Comparison of ENCODE assay signal across 8 cellular contexts in the genomic region with DNA sequence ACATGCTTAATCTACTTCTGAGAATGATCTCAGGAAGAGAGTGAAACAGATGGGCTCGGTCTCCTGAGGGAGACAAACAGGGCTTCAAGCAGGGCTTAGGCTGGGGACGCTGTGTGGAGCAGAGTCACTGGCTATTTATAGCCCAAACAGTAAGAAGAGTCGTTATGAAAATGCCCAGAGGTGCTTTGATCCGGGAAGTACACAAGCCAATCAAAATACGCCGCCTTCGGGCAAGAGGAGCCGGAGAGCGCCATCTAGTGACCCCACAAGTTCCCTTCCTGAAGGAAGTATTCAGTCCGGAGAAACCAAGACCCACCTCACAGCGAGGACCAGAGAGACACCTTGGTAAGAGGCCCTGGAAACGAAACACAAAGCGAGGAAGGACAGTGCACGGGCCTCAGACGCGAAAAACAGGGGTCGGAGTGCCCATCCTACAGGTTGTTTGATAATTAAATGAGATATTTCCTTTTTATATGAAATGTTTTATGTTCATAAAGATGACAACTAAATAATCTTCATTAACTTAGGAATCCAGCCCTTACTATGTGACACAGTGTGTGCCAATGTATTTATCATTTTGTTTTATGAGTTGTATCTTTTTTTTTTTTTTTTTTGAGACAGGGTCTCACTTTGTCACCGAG. TPM values are rescaled to one million over a fixed set of nuclear protein-coding genes. Genes with fewer than 3 reads are reported as not detected.
DNase-seq lines count a peak whose midpoint lies in the region; ATAC-seq and TF ChIP-seq lines count a peak whose summit lies in the region.

No MANE protein-coding gene starts in this region.

- H2AK5ac ChIP-seq in mesendoderm (ENCODE audit: low read length): no peak overlapping the region

- H3K4me2 ChIP-seq in mesendoderm (ENCODE audit: low read length): no peak overlapping the region

- H4K5ac ChIP-seq in mesendoderm (ENCODE audit: low read length): no peak overlapping the region

- no peaks in the 10 kb centered on the region for H3K36me3 ChIP-seq in mesendoderm (ENCODE audit: control insufficient read depth, insufficient read depth, low read length)

- H2BK120ac ChIP-seq in mesendoderm (ENCODE audit: low read depth, low read length): no peak overlapping the region

- DNase-seq in COLO668 (lab: John Stamatoyannopoulos, UW; ENCODE audit: unreplicated experiment) (peak; percentile 89), HL-60 (ENCODE audit: low read depth in 1 of 2, low spot score in 1 of 2) (peak; percentile 41 to 61), NCI-H82 treated with DMSO at 0.1 percent for 48 hours (lab: John Stamatoyannopoulos, UW; ENCODE audit: unreplicated experiment) (peak; percentile 86), ecto neural progenitor cell (ENCODE audit: low spot score) (peak; percentile 78), mesendoderm (peak; percentile 91)
- DNase-seq in activated CD4-positive, alpha-beta T cell treated with anti-CD3 and anti-CD28 coated beads, Interleukin-2, amount 50 U/mL, for 48 hours: peak; percentile 80 to 88
- DNase-seq in stimulated activated CD8-positive, alpha-beta memory T cell treated with anti-CD3 and anti-CD28 coated beads, Interleukin-12 subunit alpha, Interleukin-12 subunit beta, amount 100 ng/mL, for 4 hours (ENCODE audit: low read depth): peak; percentile 49

- peak; percentile 89 for ATAC-seq in GM19468 (IDR thresholded peaks at IDR 0.05; ENCODE audit: extremely low read depth, unreplicated experiment)

- H3K4me3 ChIP-seq in HL-60 (replicated peaks; ENCODE audit: insufficient read depth, low read length) (no peak overlapping the region), mesendoderm (ENCODE audit: low read length) (no peak overlapping the region)

- no peak overlapping the region for H3K27ac ChIP-seq in HL-60 (replicated peaks)
- H3K27ac ChIP-seq in mesendoderm (ENCODE audit: low read depth, low read length): no peak overlapping the region

- TF ChIP-seq CTCF in HL-60 (IDR thresholded peaks at IDR 0.05; ENCODE audit: insufficient read depth, low read length): peak; percentile 28

- H4K8ac ChIP-seq in mesendoderm (ENCODE audit: low read depth, low read length): no peak overlapping the region

- no peak overlapping the region for H2BK5ac ChIP-seq in mesendoderm (ENCODE audit: low read length)

- no peak overlapping the region for H3K9ac ChIP-seq in mesendoderm (ENCODE audit: low read length)

- H2BK15ac ChIP-seq in mesendoderm (replicated peaks; ENCODE audit: low read depth): no peak overlapping the region

- no peaks in the 10 kb centered on the region for H3K79me1 ChIP-seq in mesendoderm (ENCODE audit: low read length)

- no peak overlapping the region for H3K23ac ChIP-seq in mesendoderm (ENCODE audit: low read length)

- H3K79me2 ChIP-seq in mesendoderm (ENCODE audit: control insufficient read depth, insufficient read depth, low read length): no peaks in the 10 kb centered on the region

- no peak overlapping the region for H3K18ac ChIP-seq in mesendoderm (ENCODE audit: low read length)

- no peaks in the 10 kb centered on the region for H3K4me1 ChIP-seq in mesendoderm (ENCODE audit: control insufficient read depth, low read depth, low read length)

- peak overlapping the region; percentile 59 for H3K56ac ChIP-seq in mesendoderm (ENCODE audit: low read length)

- no peak overlapping the region for H3K4ac ChIP-seq in mesendoderm (ENCODE audit: low read depth, low read length)

- H3K27me3 ChIP-seq in HL-60 (ENCODE audit: insufficient read depth, poor library complexity, severe bottlenecking) (no peaks in the 10 kb centered on the region), mesendoderm (ENCODE audit: insufficient read depth, low read length, poor library complexity) (no peaks in the 10 kb centered on the region)

- WGBS in mesendoderm (ENCODE audit: extremely low coverage, insufficient coverage, low lambda C conversion rate): no CpG with 5 or more reads among the region's 18 CpGs

RNA-seq across cellular contexts. Expression of a gene that starts 25.0 kb away (rescaled TPM):
- 12.3 TPM for polyA plus RNA-seq in mesendoderm (2013, experiment 1 of 2)
- 12.3 TPM for polyA plus RNA-seq in mesendoderm (2013, experiment 2 of 2)
